Comparison of ENCODE assay signal across 1 cellular context in genomic region chr1:185864889-185865288, GRCh38.
A peak's percentile ranks its signal among the peaks of the same experiment; 100 is the strongest.
TF ChIP-seq lines count a peak whose summit lies in the region.

No MANE protein-coding gene starts in this region.

TF ChIP-seq in SK-N-SH, 30 proteins besides CTCF, POLR2A, EP300 and RAD21 (continued from another document):
- TF ChIP-seq USF2 (IDR thresholded peaks at IDR 0.05; ENCODE audit: borderline replicate concordance, low read depth, low read length), result no peak
- peak; percentile 62 for TF ChIP-seq PBX3 (IDR thresholded peaks at IDR 0.05)
- peak; percentile 84 for TF ChIP-seq FOSL2 (IDR thresholded peaks at IDR 0.05; ENCODE audit: borderline replicate concordance, low read depth)
